1 cellular context compared by ENCODE assay signal in the genomic region with DNA sequence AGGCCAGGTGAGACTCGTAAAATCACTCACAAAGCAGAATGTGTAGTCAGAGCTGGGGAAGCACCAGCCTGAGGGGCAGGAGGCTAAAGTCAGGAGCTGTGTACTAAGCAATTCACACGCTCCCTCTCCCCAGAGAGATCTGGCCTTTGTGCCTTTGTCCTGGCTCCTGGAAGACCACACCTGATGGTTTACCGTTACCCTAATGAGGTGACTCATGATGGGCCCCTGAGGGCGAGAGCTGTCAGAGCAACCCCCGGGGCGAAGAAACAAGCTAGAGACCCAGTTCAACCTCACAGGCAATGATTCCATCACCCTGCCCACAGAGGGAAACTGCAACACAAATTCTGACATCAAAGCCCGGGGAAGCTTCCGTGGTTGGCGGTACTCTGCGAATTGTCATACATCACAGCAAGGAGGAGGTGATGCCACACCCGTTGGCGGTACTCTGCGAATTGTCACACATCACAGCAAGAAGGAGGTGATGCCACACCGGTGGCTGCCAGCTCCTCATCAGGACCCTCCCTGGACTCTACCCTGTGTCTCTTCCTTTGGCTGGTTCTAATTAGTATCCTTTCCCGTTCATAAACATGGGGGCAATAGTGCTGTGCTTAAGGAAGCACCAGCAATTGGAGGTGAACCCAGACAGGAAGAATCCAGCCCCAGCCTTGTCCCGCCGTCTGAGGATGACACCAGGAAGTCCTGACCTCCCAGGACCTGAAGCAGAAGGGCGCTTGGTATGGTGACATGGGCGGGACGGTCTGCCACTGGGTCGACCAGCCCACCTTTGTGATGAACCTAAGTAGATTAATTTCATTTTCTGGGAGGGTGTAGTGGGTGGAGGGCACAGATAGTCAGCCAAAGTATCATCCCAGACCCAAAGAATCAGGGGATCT.
TF ChIP-seq lines count a peak whose summit lies in the region.

No MANE protein-coding gene starts in this region.

TF ChIP-seq in K562, 482 proteins besides CTCF, POLR2A, EP300 and RAD21:
- no peak for TF ChIP-seq CEBPG (CRISPR knock-in tag; IDR thresholded peaks at IDR 0.05)
- TF ChIP-seq CEBPG (tag; conservative IDR thresholded peaks at IDR 0.05 in 1 of 2, IDR thresholded peaks at IDR 0.05 in 1 of 2): no peak
- TF ChIP-seq ZBTB33 (CRISPR knock-in tag; IDR thresholded peaks at IDR 0.05): peak; percentile 61; the same call in 1 of the 2 replicates
